Comparison of ENCODE assay signal across 17 cellular contexts in the genomic region with DNA sequence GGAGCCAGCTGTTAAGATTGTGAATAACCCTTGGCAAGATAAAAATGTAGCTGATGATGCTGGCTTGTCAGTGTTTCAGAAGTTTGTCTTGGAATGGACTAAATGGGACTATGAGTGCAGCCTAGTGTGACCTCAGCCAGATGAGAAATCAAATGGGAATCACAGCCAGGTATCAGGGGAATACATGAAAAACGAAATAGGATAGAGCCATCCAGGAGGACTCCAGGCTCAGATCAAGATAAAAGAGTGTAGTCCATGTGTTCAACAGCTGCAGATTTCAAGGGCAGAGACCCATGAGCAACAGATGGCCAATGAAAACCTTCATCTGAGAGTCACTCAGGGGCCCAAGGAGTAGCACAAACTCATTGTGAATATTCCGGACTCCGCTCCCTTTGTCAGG.
DNase-seq lines count a peak whose midpoint lies in the region; ATAC-seq, FAIRE-seq and TF ChIP-seq lines count a peak whose summit lies in the region.
"Had no signal": no experiment of that assay in that cellular context is flagged by ENCODE, and none has a peak within 500 bp of the region (broad histone marks: within the 10 kb centered on the region; RNA-seq: fewer than 3 reads in every experiment).

No MANE protein-coding gene starts in this region.

- peaks cover 4% of the 10 kb centered on the region for H3K9me3 Mint-ChIP-seq in astrocyte (ENCODE audit: unreplicated experiment)
- H3K9me3 Mint-ChIP-seq in nephron, result no peaks in the 10 kb centered on the region
- peaks cover 16% of the 10 kb centered on the region for H3K9me3 Mint-ChIP-seq in activated naive CD8-positive, alpha-beta T cell treated with anti-CD3 and anti-CD28 coated beads, Interleukin-2, amount 50 U/mL, for 24 hours

- H3K4me1 Mint-ChIP-seq in astrocyte (ENCODE audit: low read depth, unreplicated experiment) (no peaks in the 10 kb centered on the region), nephron (peaks cover 14% of the 10 kb centered on the region)
- no peaks in the 10 kb centered on the region for H3K4me1 Mint-ChIP-seq in activated naive CD8-positive, alpha-beta T cell treated with anti-CD3 and anti-CD28 coated beads, Interleukin-2, amount 50 U/mL, for 24 hours

- TF ChIP-seq POLR2A in stomach (IDR thresholded peaks at IDR 0.05), result no peak

- H4K20me1 ChIP-seq in astrocyte (ENCODE audit: insufficient read depth, low read length), result no peaks in the 10 kb centered on the region

- no peak for FAIRE-seq in astrocyte (lab: Jason Lieb, UNC)
- FAIRE-seq: H54 had no signal

- no peaks in the 10 kb centered on the region for H3K27me3 ChIP-seq in H7 (ENCODE audit: control insufficient read depth, insufficient read depth, low read length)
- no peaks in the 10 kb centered on the region for H3K27me3 ChIP-seq in astrocyte (ENCODE audit: insufficient read depth, low read length)
- no peaks in the 10 kb centered on the region for H3K27me3 ChIP-seq in stomach
- H3K27me3 ChIP-seq: Peyer's patch had no signal

- H3K36me3 Mint-ChIP-seq in astrocyte (ENCODE audit: low read depth, unreplicated experiment), result no peaks in the 10 kb centered on the region
- H3K36me3 Mint-ChIP-seq in nephron (ENCODE audit: low read depth), result no peaks in the 10 kb centered on the region
- no peaks in the 10 kb centered on the region for H3K36me3 Mint-ChIP-seq in activated naive CD8-positive, alpha-beta T cell treated with anti-CD3 and anti-CD28 coated beads, Interleukin-2, amount 50 U/mL, for 24 hours (ENCODE audit: low read depth)

- H3K4me3 ChIP-seq in H7 (ENCODE audit: insufficient read depth, low read depth, low read length), result no peak overlapping the region
- no peak overlapping the region for H3K4me3 ChIP-seq in astrocyte (ENCODE audit: insufficient read depth, low read depth, low read length)
- H3K4me3 ChIP-seq in stomach, result no peak overlapping the region
- H3K4me3 ChIP-seq: Peyer's patch had no signal

- intact Hi-C loops in stomach (cut with DNase I; ENCODE audit: low total_unique reads), result no loop called here

- H3K27ac ChIP-seq in astrocyte (ENCODE audit: low read depth, low read length), result no peak overlapping the region
- no peak overlapping the region for H3K27ac ChIP-seq in stomach
- H3K27ac ChIP-seq: Peyer's patch had no signal

- ATAC-seq in activated naive CD8-positive, alpha-beta T cell treated with anti-CD3 and anti-CD28 coated beads, Interleukin-2, amount 50 U/mL, for 24 hours, result no peak
- no peak for ATAC-seq in GM18517 (IDR thresholded peaks at IDR 0.05; ENCODE audit: unreplicated experiment)

- 57 to 75% (median 73%) methylated on average over 3 of the region's 3 CpGs for WGBS in stomach, 5 donors

- H3K36me3 ChIP-seq in H7 (replicated peaks; ENCODE audit: control insufficient read depth, insufficient read depth, low read length), result no peaks in the 10 kb centered on the region
- no peaks in the 10 kb centered on the region for H3K36me3 ChIP-seq in astrocyte (ENCODE audit: insufficient read depth, low read length)
- H3K36me3 ChIP-seq in stomach, result no peaks in the 10 kb centered on the region
- H3K36me3 ChIP-seq: Peyer's patch had no signal

- no peak overlapping the region for H3K4me3 Mint-ChIP-seq in astrocyte (ENCODE audit: unreplicated experiment)
- H3K4me3 Mint-ChIP-seq in nephron, result no peak overlapping the region
- H3K4me3 Mint-ChIP-seq in activated naive CD8-positive, alpha-beta T cell treated with anti-CD3 and anti-CD28 coated beads, Interleukin-2, amount 50 U/mL, for 24 hours, result no peak overlapping the region

- TF ChIP-seq CTCF in astrocyte (IDR thresholded peaks at IDR 0.05; ENCODE audit: insufficient read depth, low read depth, low read length) (no peak), nephron (IDR thresholded peaks at IDR 0.05; ENCODE audit: unreplicated experiment in 3 of 3) (no peak), stomach (IDR thresholded peaks at IDR 0.05) (no peak)

- no peak overlapping the region for H3K9ac ChIP-seq in astrocyte (ENCODE audit: low read length)

- H3K4me2 ChIP-seq in astrocyte (ENCODE audit: low read length), result no peak overlapping the region

- TF ChIP-seq EP300 in stomach (IDR thresholded peaks at IDR 0.05), result no peak

- no peaks in the 10 kb centered on the region for H3K4me1 ChIP-seq in astrocyte (ENCODE audit: insufficient read depth, low read length)
- no peaks in the 10 kb centered on the region for H3K4me1 ChIP-seq in stomach
- H3K4me1 ChIP-seq: Peyer's patch had no signal

- no peak overlapping the region for H2AFZ ChIP-seq in astrocyte (ENCODE audit: low read depth, low read length)

- no peaks in the 10 kb centered on the region for H3K79me2 ChIP-seq in astrocyte (ENCODE audit: insufficient read depth, low read length)

- H3K27me3 Mint-ChIP-seq in astrocyte (ENCODE audit: low read depth, unreplicated experiment) (no peaks in the 10 kb centered on the region), nephron (ENCODE audit: low read depth) (no peaks in the 10 kb centered on the region)
- H3K27me3 Mint-ChIP-seq in activated naive CD8-positive, alpha-beta T cell treated with anti-CD3 and anti-CD28 coated beads, Interleukin-2, amount 50 U/mL, for 24 hours, result no peaks in the 10 kb centered on the region

- H3K9me3 ChIP-seq in astrocyte (ENCODE audit: insufficient read depth, low read depth, low read length) (no peaks in the 10 kb centered on the region), stomach (peaks cover 0 to 18% (median 4%) of the 10 kb centered on the region in 4 donors)
- H3K9me3 ChIP-seq: Peyer's patch had no signal

- DNase-seq in H7 (peak; percentile 0), NCI-H2171 treated with DMSO at 0.1 percent for 48 hours (lab: John Stamatoyannopoulos, UW) (peak; percentile 88), astrocyte (ENCODE audit: low read depth) (peak; percentile 23), stomach (no peak)
- no peak for DNase-seq in activated naive CD8-positive, alpha-beta T cell treated with anti-CD3 and anti-CD28 coated beads, Interleukin-2, amount 50 U/mL, for 24 hours
- DNase-seq: COR-L47, DMS53, IMR-90, Kasumi-1, NCI-H1105, NCI-H1694 treated with DMSO at 0.1 percent for 48 hours, NCI-H748 treated with DMSO at 0.1 percent for 48 hours, Peyer's patch, SHP77 treated with DMSO at 0.1 percent for 48 hours had no signal

- H3K27ac Mint-ChIP-seq in astrocyte (ENCODE audit: unreplicated experiment), result no peak overlapping the region
- peak overlapping the region in 2 of 3 experiments; percentile 28 to 45 for H3K27ac Mint-ChIP-seq in nephron
- H3K27ac Mint-ChIP-seq in activated naive CD8-positive, alpha-beta T cell treated with anti-CD3 and anti-CD28 coated beads, Interleukin-2, amount 50 U/mL, for 24 hours, result no peak overlapping the region

Comparison
In these comparisons a context has a peak if more than half of its experiments do, and no peak if none do; other contexts are left out.
1. DNase-seq: peak in H7 (single experiment), NCI-H2171 treated with DMSO at 0.1 percent for 48 hours (single experiment) and astrocyte (single experiment); none in stomach (single experiment) and activated naive CD8-positive, alpha-beta T cell treated with anti-CD3 and anti-CD28 coated beads, Interleukin-2, amount 50 U/mL, for 24 hours (single experiment).
2. H3K27ac Mint-ChIP-seq: peak in nephron (2 of 3); none in astrocyte (single experiment) and activated naive CD8-positive, alpha-beta T cell treated with anti-CD3 and anti-CD28 coated beads, Interleukin-2, amount 50 U/mL, for 24 hours (single experiment).